ENCODE assay signal across 8 cellular contexts in genomic region chr3:9933561-9934234, GRCh38. TPM values are rescaled to one million over a fixed set of nuclear protein-coding genes. Genes with fewer than 3 reads are reported as not detected.
DNase-seq lines count a peak whose midpoint lies in the region; ATAC-seq and TF ChIP-seq lines count a peak whose summit lies in the region.

CRELD1 (plus strand) TSS chr3:9933834; CDS start chr3:9934439, 605 bp downstream.

- no peaks in the 10 kb centered on the region for H3K9me3 Mint-ChIP-seq in activated naive CD4-positive, alpha-beta T cell treated with anti-CD3 and anti-CD28 coated beads, Interleukin-2, amount 10 ng/mL, durations not matched to agents 7 days and 5 days

- TF ChIP-seq RAD21 in HCT116 (IDR thresholded peaks at IDR 0.05; ENCODE audit: low read depth) (no peak), SK-N-SH (IDR thresholded peaks at IDR 0.05; ENCODE audit: low read length) (no peak)

- DNase-seq in GF-D8 (lab: John Stamatoyannopoulos, UW): peak; percentile 88
- DNase-seq in HCT116 (ENCODE audit: low read depth, low spot score): peak; percentile 90
- DNase-seq in MV-4-11 (lab: John Stamatoyannopoulos, UW): peak; percentile 97
- DNase-seq in SK-N-SH: peak; percentile 96
- peak; percentile 98 for DNase-seq in activated naive CD4-positive, alpha-beta T cell treated with anti-CD3 and anti-CD28 coated beads, Interleukin-2, amount 10 ng/mL, durations not matched to agents 7 days and 5 days
- peak; percentile 94 for DNase-seq in germinal center (ENCODE audit: low spot score)
- peak; percentile 57 to 99 (median 95) for DNase-seq in nucleus accumbens (lab: John Stamatoyannopoulos, UW)
- peak; percentile 98 for DNase-seq in superior temporal gyrus (ENCODE audit: extremely low spot score)

- H4K20me1 ChIP-seq in HCT116 (ENCODE audit: insufficient read depth) (no peaks in the 10 kb centered on the region), SK-N-SH (ENCODE audit: insufficient read depth) (no peaks in the 10 kb centered on the region)

- no TSS peak for BruUV-seq in HCT116 (replicated peaks; lab: Mats Ljungman, UMichigan)

- no peak for TF ChIP-seq EP300 in SK-N-SH (IDR thresholded peaks at IDR 0.05; ENCODE audit: borderline replicate concordance in 1 of 2, low read depth in 1 of 2, low read length in 1 of 2)

- POLR2A ChIA-PET in HCT116 (lab: Charles Lee) (interaction anchor here (1.0 to 3.0 kb wide), 6 partner anchors 9 to 389 kb away, joined by 3 to 27 read pairs (median 4); partner anchors contain the start of gene ARPC4), SK-N-SH (lab: Yijun Ruan, JAX) (interaction anchor here (0.7 to 3.8 kb wide), 17 partner anchors 10 to 314 kb away, joined by 3 to 58 read pairs (median 4); partner anchors contain the start of genes ARPC4, BRK1, EMC3 and FANCD2)

- TF ChIP-seq POLR2A in HCT116 (IDR thresholded peaks at IDR 0.05; ENCODE audit: borderline replicate concordance, extremely low read depth, insufficient read depth, insufficient read length): peak; percentile 62

- RAD21 ChIA-PET in HCT116 (lab: Charles Lee; ENCODE audit: low non-redundant PET in 1 of 2, low total read pairs in 2 of 2, uncharacterized antibody in 2 of 2, unreplicated experiment in 2 of 2): interaction anchor here (0.7 to 0.8 kb wide), 2 partner anchors 13 to 31 kb away, joined by 4 to 6 read pairs; partner anchors contain the start of gene IL17RE (in 1 of the 2)

- H3K4me3 ChIP-seq in HCT116 (replicated peaks in 1 of 2; ENCODE audit: low read depth in 1 of 2, low read length in 2 of 2): peak within 1 kb of the TSS; percentile 52 to 69
- H3K4me3 ChIP-seq in SK-N-SH (ENCODE audit: low read depth in 2 of 2, low read length in 1 of 2): peak within 1 kb of the TSS; percentile 75 to 83

- H3K27me3 Mint-ChIP-seq in activated naive CD4-positive, alpha-beta T cell treated with anti-CD3 and anti-CD28 coated beads, Interleukin-2, amount 10 ng/mL, durations not matched to agents 7 days and 5 days: peaks cover 8% of the 10 kb centered on the region

- peaks cover 0 to 4% of the 10 kb centered on the region in 2 experiments; a peak in 1 of 4 replicates for H3K36me3 ChIP-seq in HCT116 (ENCODE audit: control insufficient read depth in 1 of 2, insufficient read depth in 2 of 2, low read length in 2 of 2)
- H3K36me3 ChIP-seq in SK-N-SH (replicated peaks in 1 of 2; ENCODE audit: control insufficient read depth in 1 of 2, insufficient read depth in 2 of 2, low read length in 1 of 2): peaks cover 9 to 19% of the 10 kb centered on the region in 2 experiments

- no peaks in the 10 kb centered on the region for H3K27me3 ChIP-seq in HCT116 (ENCODE audit: insufficient read depth, low read length)
- no peaks in the 10 kb centered on the region for H3K27me3 ChIP-seq in SK-N-SH (ENCODE audit: insufficient read depth)

- WGBS in SK-N-SH (ENCODE audit: low lambda C conversion rate): under 1% methylated on average over 40 of the region's 50 CpGs

- ATAC-seq in HCT116: peak; percentile 85

- H3K9me2 ChIP-seq in HCT116 (ENCODE audit: insufficient read depth): no peaks in the 10 kb centered on the region
- H3K9me2 ChIP-seq in SK-N-SH: no peaks in the 10 kb centered on the region

- H3K27ac Mint-ChIP-seq in activated naive CD4-positive, alpha-beta T cell treated with anti-CD3 and anti-CD28 coated beads, Interleukin-2, amount 10 ng/mL, durations not matched to agents 7 days and 5 days: peak within 1 kb of the TSS; percentile 95

- H3K9me3 ChIP-seq in HCT116 (ENCODE audit: control insufficient read depth in 1 of 2, insufficient read depth in 1 of 2, low read depth in 1 of 2, low read length in 2 of 2) (no peaks in the 10 kb centered on the region), SK-N-SH (no peaks in the 10 kb centered on the region)

- peak within 1 kb of the TSS; percentile 87 for H3K4me2 ChIP-seq in HCT116 (ENCODE audit: low read length)
- peak within 1 kb of the TSS; percentile 92 for H3K4me2 ChIP-seq in SK-N-SH

- peaks cover 9% of the 10 kb centered on the region for H3F3A ChIP-seq in SK-N-SH (replicated peaks; ENCODE audit: insufficient read depth)

- peak within 1 kb of the TSS; percentile 84 for H3K27ac ChIP-seq in HCT116 (ENCODE audit: low read depth, low read length)
- H3K27ac ChIP-seq in SK-N-SH (ENCODE audit: low read depth in 2 of 2, low read length in 1 of 2): peak within 1 kb of the TSS; percentile 88 to 91

- no peak within 1 kb of the TSS for H2AFZ ChIP-seq in HCT116 (ENCODE audit: low read depth, low read length, poor library complexity, severe bottlenecking)
- H2AFZ ChIP-seq in SK-N-SH (ENCODE audit: low read depth): peak within 1 kb of the TSS; percentile 96

- intact Hi-C loops in HCT116 (cut with micrococcal nuclease): loop anchor here (5.0 kb wide), 3 partner anchors 41 to 216 kb away; partner anchors contain the start of genes JAGN1 and RPUSD3

- H3K79me2 ChIP-seq in HCT116 (ENCODE audit: insufficient read depth, low read length) (no peaks in the 10 kb centered on the region), SK-N-SH (ENCODE audit: insufficient read depth) (peaks cover 20% of the 10 kb centered on the region; the same call in 1 of the 2 replicates)

- H3K9ac ChIP-seq in HCT116 (ENCODE audit: low read length) (peak within 1 kb of the TSS; percentile 73), SK-N-SH (peak within 1 kb of the TSS; percentile 83)

- peaks cover 9 to 24% of the 10 kb centered on the region in 2 experiments for H3K4me1 ChIP-seq in HCT116 (ENCODE audit: control insufficient read depth in 1 of 2, insufficient read depth in 2 of 2, low read length in 2 of 2)
- peaks cover 12 to 19% of the 10 kb centered on the region in 2 experiments for H3K4me1 ChIP-seq in SK-N-SH (ENCODE audit: control insufficient read depth in 1 of 2, insufficient read depth in 2 of 2, low read depth in 1 of 2, low read length in 1 of 2)

- TF ChIP-seq CTCF in HCT116 (IDR thresholded peaks at IDR 0.05 in 2 of 3, conservative IDR thresholded peaks at IDR 0.05 in 1 of 3; ENCODE audit: borderline replicate concordance in 1 of 3, insufficient read depth in 1 of 3, low read depth in 2 of 3, low read length in 2 of 3) (no peak), SK-N-SH (IDR thresholded peaks at IDR 0.05) (no peak)

- CTCF ChIA-PET in HCT116 (lab: Charles Lee) (interaction anchor here (1.1 to 6.2 kb wide), 8 partner anchors 13 to 388 kb away, joined by 3 to 65 read pairs (median 5); partner anchors contain the start of gene IL17RC), SK-N-SH (lab: Yijun Ruan, JAX) (interaction anchor here (0.8 to 5.5 kb wide), 19 partner anchors 9 to 805 kb away, joined by 3 to 38 read pairs (median 5); partner anchors contain the start of genes ARPC4, CIDEC, EMC3 and IL17RC)
- CTCF ChIA-PET in activated naive CD4-positive, alpha-beta T cell treated with anti-CD3 and anti-CD28 coated beads, Interleukin-2, amount 10 ng/mL, durations not matched to agents 7 days and 5 days (lab: Charles Lee): interaction anchor here (1.1 to 5.2 kb wide), 18 partner anchors 9 to 388 kb away, joined by 3 to 62 read pairs (median 6); partner anchors contain the start of genes ARPC4, IL17RC and SEC13

- peaks cover 35% of the 10 kb centered on the region for H3K4me1 Mint-ChIP-seq in activated naive CD4-positive, alpha-beta T cell treated with anti-CD3 and anti-CD28 coated beads, Interleukin-2, amount 10 ng/mL, durations not matched to agents 7 days and 5 days

- peak within 1 kb of the TSS; percentile 97 for H3K4me3 Mint-ChIP-seq in activated naive CD4-positive, alpha-beta T cell treated with anti-CD3 and anti-CD28 coated beads, Interleukin-2, amount 10 ng/mL, durations not matched to agents 7 days and 5 days

- peaks cover 22% of the 10 kb centered on the region for H3K36me3 Mint-ChIP-seq in activated naive CD4-positive, alpha-beta T cell treated with anti-CD3 and anti-CD28 coated beads, Interleukin-2, amount 10 ng/mL, durations not matched to agents 7 days and 5 days

TF ChIP-seq in HCT116, 20 proteins besides CTCF, POLR2A, EP300 and RAD21 (continues in another document):
- 0 out of 2 replicates have a peak, but pooled peaks have one; percentile 10 for TF ChIP-seq CBX3 (IDR thresholded peaks at IDR 0.05; ENCODE audit: low read depth)
- peak; percentile 23 for TF ChIP-seq ZBTB33 (IDR thresholded peaks at IDR 0.05; ENCODE audit: extremely low read depth, insufficient replicate concordance, low read length)

TF ChIP-seq in SK-N-SH, 30 proteins besides CTCF, POLR2A, EP300 and RAD21 (continues in another document):
- TF ChIP-seq MEF2A (IDR thresholded peaks at IDR 0.05; ENCODE audit: borderline replicate concordance, low read depth): no peak
- 0 out of 2 replicates have a peak, but pooled peaks have one; percentile 52 for TF ChIP-seq RCOR1 (IDR thresholded peaks at IDR 0.05; ENCODE audit: low read length)
- TF ChIP-seq USF1 (IDR thresholded peaks at IDR 0.05; ENCODE audit: borderline replicate concordance, low read depth): peak; percentile 43; the same call in 1 of the 2 replicates
- no peak for TF ChIP-seq FOSL2 (IDR thresholded peaks at IDR 0.05; ENCODE audit: borderline replicate concordance, low read depth)
- TF ChIP-seq NFIC (IDR thresholded peaks at IDR 0.05; ENCODE audit: borderline replicate concordance): no peak
- TF ChIP-seq SIN3A (IDR thresholded peaks at IDR 0.05; ENCODE audit: borderline replicate concordance, low read depth, low read length): peak; percentile 86; the same call in 1 of the 2 replicates
- no peak for TF ChIP-seq EZH2phosphoT487 (IDR thresholded peaks at IDR 0.05; ENCODE audit: borderline replicate concordance, low read depth)
- TF ChIP-seq FOXJ3 (CRISPR knock-in tag; IDR thresholded peaks at IDR 0.05): no peak
- TF ChIP-seq, protein P1, sequence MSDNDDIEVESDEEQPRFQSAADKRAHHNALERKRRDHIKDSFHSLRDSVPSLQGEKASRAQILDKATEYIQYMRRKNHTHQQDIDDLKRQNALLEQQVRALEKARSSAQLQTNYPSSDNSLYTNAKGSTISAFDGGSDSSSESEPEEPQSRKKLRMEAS (IDR thresholded peaks at IDR 0.05; ENCODE audit: low read depth): peak; percentile 89
- TF ChIP-seq GATA2 (CRISPR knock-in tag; IDR thresholded peaks at IDR 0.05): no peak
- 0 out of 2 replicates have a peak, but pooled peaks have one; percentile 22 for TF ChIP-seq TCF12 (IDR thresholded peaks at IDR 0.05)
- TF ChIP-seq MXI1 (IDR thresholded peaks at IDR 0.05; ENCODE audit: low read depth, low read length): peak; percentile 94

RNA-seq across cellular contexts. Expression of gene CRELD1, which starts in this region (rescaled TPM):
- total RNA-seq in HCT116 (2021; ENCODE audit: unreplicated experiment): 18.7 TPM
- 29.4 and 31.8 TPM in 2 replicates for polyA plus RNA-seq in HCT116 (2012)
- polyA plus RNA-seq in SK-N-SH (2012; rRNA removed): 77.6 and 86.9 TPM in 2 replicates
- 46.9 and 64.3 TPM in 2 replicates for polyA plus RNA-seq in SK-N-SH (2012; cell fraction: cytosol; rRNA removed)
- polyA plus RNA-seq in SK-N-SH (2012; cell fraction: nucleus; rRNA removed): 96.4 and 104 TPM in 2 replicates

Comparison
In these comparisons a context has a peak if more than half of its experiments do, and no peak if none do; other contexts are left out.
1. Peak in every context shown above with its lines: DNase-seq, ATAC-seq, H3K4me3 ChIP-seq and H3K27ac ChIP-seq.